15 cellular contexts compared by ENCODE assay signal in genomic region chr15:45943255-45943654, GRCh38.
DNase-seq lines count a peak whose midpoint lies in the region; ATAC-seq and TF ChIP-seq lines count a peak whose summit lies in the region.
"Had no signal": no experiment of that assay in that cellular context is flagged by ENCODE, and none has a peak within 500 bp of the region (broad histone marks: within the 10 kb centered on the region; RNA-seq: fewer than 3 reads in every experiment).

No MANE protein-coding gene starts in this region.

- H3K27ac ChIP-seq in testis, result no peak overlapping the region
- H3K27ac ChIP-seq: Peyer's patch, uterus had no signal

- no peak for TF ChIP-seq CTCF in epithelial cell of esophagus (IDR thresholded peaks at IDR 0.05; ENCODE audit: insufficient read depth, low read depth, low read length, missing control alignments)
- no peak for TF ChIP-seq CTCF in testis (IDR thresholded peaks at IDR 0.05)

- 79 to 82% methylated on average over 4 of the region's 4 CpGs for whole genome bisulfite sequencing in testis, 2 donors

- DNase-seq in DMS79 (lab: John Stamatoyannopoulos, UW) (peak; percentile 8), epithelial cell of esophagus (ENCODE audit: low read depth) (peak; percentile 64), NCI-H2107 (lab: John Stamatoyannopoulos, UW) (no peak), testis (no peak), ecto neural progenitor cell (ENCODE audit: low spot score) (no peak)
- DNase-seq: caudate nucleus, HCEC 1CT, hippocampal formation, mammary epithelial cell, NCI-H446, Peyer's patch, uterus had no signal

- no peaks in the 10 kb centered on the region for H3K36me3 ChIP-seq in testis (ENCODE audit: low read depth, missing control alignments)
- H3K36me3 ChIP-seq: Peyer's patch, uterus had no signal

- no peak overlapping the region for H3K4me3 ChIP-seq in epithelial cell of esophagus (ENCODE audit: low read length)
- no peak overlapping the region for H3K4me3 ChIP-seq in testis
- H3K4me3 ChIP-seq: Peyer's patch, uterus had no signal

- ATAC-seq in GM19452 (IDR thresholded peaks at IDR 0.05; ENCODE audit: unreplicated experiment) (peak; percentile 76), HG03432 (IDR thresholded peaks at IDR 0.05; ENCODE audit: unreplicated experiment) (peak; percentile 84), HG03095 (IDR thresholded peaks at IDR 0.05; ENCODE audit: unreplicated experiment) (no peak)

- TF ChIP-seq POLR2A in testis (IDR thresholded peaks at IDR 0.05), result no peak

- no peaks in the 10 kb centered on the region for H3K9me3 ChIP-seq in testis
- H3K9me3 ChIP-seq: Peyer's patch, uterus had no signal

- no peaks in the 10 kb centered on the region for H3K4me1 ChIP-seq in testis
- H3K4me1 ChIP-seq: Peyer's patch, uterus had no signal

- no peaks in the 10 kb centered on the region for H3K27me3 ChIP-seq in testis
- H3K27me3 ChIP-seq: Peyer's patch, uterus had no signal

- intact Hi-C loops in testis (cut with DNase I; ENCODE audit: low total_unique reads), result no loop called here

Comparison
In these comparisons a context has a peak if more than half of its experiments do, and no peak if none do; other contexts are left out.
1. DNase-seq: peak in DMS79 (single experiment) and epithelial cell of esophagus (single experiment); none in NCI-H2107 (single experiment), testis (single experiment) and ecto neural progenitor cell (single experiment).